ENCODE assay signal across 1 cellular context in the genomic region with DNA sequence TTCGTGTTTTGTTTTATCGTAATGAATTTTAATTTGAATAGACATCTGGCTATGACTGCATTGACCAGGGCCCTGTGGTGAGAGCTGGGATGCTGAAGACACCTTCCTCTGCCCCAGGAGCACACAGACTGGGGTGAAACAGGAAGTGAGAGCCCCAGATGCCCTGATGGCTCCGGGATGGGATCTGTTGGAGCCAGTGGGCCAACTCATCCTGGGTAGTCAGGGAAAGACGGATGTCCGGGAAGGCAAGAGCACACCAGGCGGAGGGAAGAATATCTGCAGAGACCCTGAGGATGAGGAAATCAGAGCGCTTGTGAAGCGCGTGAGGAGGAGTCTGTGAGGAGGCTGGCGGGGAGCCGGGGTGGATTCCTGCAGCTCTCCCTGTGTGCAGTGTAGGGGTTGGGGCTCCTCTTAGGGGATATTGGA.
TF ChIP-seq lines count a peak whose summit lies in the region.

No MANE protein-coding gene starts in this region.

TF ChIP-seq in WTC11, 78 proteins besides CTCF, POLR2A, EP300 and RAD21 (continued from another document):
- TF ChIP-seq, protein P1, sequence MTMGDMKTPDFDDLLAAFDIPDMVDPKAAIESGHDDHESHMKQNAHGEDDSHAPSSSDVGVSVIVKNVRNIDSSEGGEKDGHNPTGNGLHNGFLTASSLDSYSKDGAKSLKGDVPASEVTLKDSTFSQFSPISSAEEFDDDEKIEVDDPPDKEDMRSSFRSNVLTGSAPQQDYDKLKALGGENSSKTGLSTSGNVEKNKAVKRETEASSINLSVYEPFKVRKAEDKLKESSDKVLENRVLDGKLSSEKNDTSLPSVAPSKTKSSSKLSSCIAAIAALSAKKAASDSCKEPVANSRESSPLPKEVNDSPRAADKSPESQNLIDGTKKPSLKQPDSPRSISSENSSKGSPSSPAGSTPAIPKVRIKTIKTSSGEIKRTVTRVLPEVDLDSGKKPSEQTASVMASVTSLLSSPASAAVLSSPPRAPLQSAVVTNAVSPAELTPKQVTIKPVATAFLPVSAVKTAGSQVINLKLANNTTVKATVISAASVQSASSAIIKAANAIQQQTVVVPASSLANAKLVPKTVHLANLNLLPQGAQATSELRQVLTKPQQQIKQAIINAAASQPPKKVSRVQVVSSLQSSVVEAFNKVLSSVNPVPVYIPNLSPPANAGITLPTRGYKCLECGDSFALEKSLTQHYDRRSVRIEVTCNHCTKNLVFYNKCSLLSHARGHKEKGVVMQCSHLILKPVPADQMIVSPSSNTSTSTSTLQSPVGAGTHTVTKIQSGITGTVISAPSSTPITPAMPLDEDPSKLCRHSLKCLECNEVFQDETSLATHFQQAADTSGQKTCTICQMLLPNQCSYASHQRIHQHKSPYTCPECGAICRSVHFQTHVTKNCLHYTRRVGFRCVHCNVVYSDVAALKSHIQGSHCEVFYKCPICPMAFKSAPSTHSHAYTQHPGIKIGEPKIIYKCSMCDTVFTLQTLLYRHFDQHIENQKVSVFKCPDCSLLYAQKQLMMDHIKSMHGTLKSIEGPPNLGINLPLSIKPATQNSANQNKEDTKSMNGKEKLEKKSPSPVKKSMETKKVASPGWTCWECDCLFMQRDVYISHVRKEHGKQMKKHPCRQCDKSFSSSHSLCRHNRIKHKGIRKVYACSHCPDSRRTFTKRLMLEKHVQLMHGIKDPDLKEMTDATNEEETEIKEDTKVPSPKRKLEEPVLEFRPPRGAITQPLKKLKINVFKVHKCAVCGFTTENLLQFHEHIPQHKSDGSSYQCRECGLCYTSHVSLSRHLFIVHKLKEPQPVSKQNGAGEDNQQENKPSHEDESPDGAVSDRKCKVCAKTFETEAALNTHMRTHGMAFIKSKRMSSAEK (CRISPR knock-in tag; IDR thresholded peaks at IDR 0.05; ENCODE audit: borderline replicate concordance): no peak
TF ChIP-seq in WTC11: peak in this region for 0.
